8 cellular contexts compared by ENCODE assay signal in genomic region chr5:163437011-163437308, GRCh38. TPM values are rescaled to one million over a fixed set of nuclear protein-coding genes. Genes with fewer than 3 reads are reported as not detected.
A peak's percentile ranks its signal among the peaks of the same experiment; 100 is the strongest.
DNase-seq lines count a peak whose midpoint lies in the region; ATAC-seq, FAIRE-seq and TF ChIP-seq lines count a peak whose summit lies in the region.

No MANE protein-coding gene starts in this region.

- no peak for FAIRE-seq in K562 (lab: Jason Lieb, UNC)

- H3K9me1 ChIP-seq in K562 (ENCODE audit: control insufficient read depth, insufficient read depth, low read length) = no peaks in the 10 kb centered on the region

- TF ChIP-seq EP300 in K562 (IDR thresholded peaks at IDR 0.05; ENCODE audit: low read length) = no peak

- in situ Hi-C loops in K562 (cut with MboI) = no loop called here

- H3K18ac ChIP-seq in mesenchymal stem cell (ENCODE audit: low read depth in 1 of 2, low read length in 2 of 2) = no peak overlapping the region

- TF ChIP-seq CTCF in heart left ventricle (IDR thresholded peaks at IDR 0.05) (no peak), K562 (IDR thresholded peaks at IDR 0.05 in 2 of 3, conservative IDR thresholded peaks at IDR 0.05 in 1 of 3; ENCODE audit: insufficient read depth in 2 of 3, low read depth in 1 of 3, low read length in 3 of 3) (no peak), uterus (IDR thresholded peaks at IDR 0.05) (no peak)

- H3K9ac ChIP-seq in K562 (ENCODE audit: insufficient read depth in 1 of 2, low read depth in 2 of 2, low read length in 2 of 2) (peak overlapping the region in 1 of 2 experiments; percentile 77; a peak in 2 of 4 replicates), mesenchymal stem cell (ENCODE audit: low read length) (peak overlapping the region; percentile 99)

- DNase-seq in heart left ventricle (no peak), left ventricle myocardium superior (no peak), K562 (ENCODE audit: extremely low read depth in 1 of 4, low spot score in 3 of 4) (no peak), mesenchymal stem cell (no peak), uterus (no peak)
- no peak for DNase-seq in stimulated activated CD8-positive, alpha-beta memory T cell treated with anti-CD3 and anti-CD28 coated beads, Interleukin-4, amount 100 ng/mL, for 48 hours

- H3K36me3 ChIP-seq in heart left ventricle = peaks cover 0 to 25% (median 16%) of the 10 kb centered on the region in 9 donors
- H3K36me3 ChIP-seq in K562 (ENCODE audit: control insufficient read depth, insufficient read depth, low read length) = peaks cover 30% of the 10 kb centered on the region
- peaks cover 0 to 31% of the 10 kb centered on the region in 2 experiments for H3K36me3 ChIP-seq in mesenchymal stem cell (ENCODE audit: control insufficient read depth in 1 of 2, insufficient read depth in 2 of 2, low read depth in 1 of 2, low read length in 2 of 2)
- H3K36me3 ChIP-seq in uterus = no peaks in the 10 kb centered on the region

- no peak overlapping the region for H2BK5ac ChIP-seq in mesenchymal stem cell (ENCODE audit: low read depth, low read length, poor library complexity, severe bottlenecking)

- no peak overlapping the region for H2BK15ac ChIP-seq in mesenchymal stem cell (ENCODE audit: low read depth, poor library complexity, severe bottlenecking)

- no peak overlapping the region for H4K8ac ChIP-seq in mesenchymal stem cell (ENCODE audit: low read length)

- no peak overlapping the region for H4K91ac ChIP-seq in mesenchymal stem cell (ENCODE audit: low read length)

- TF ChIP-seq POLR2A in heart left ventricle (IDR thresholded peaks at IDR 0.05) (no peak), K562 (conservative IDR thresholded peaks at IDR 0.05) (peak; percentile 91), uterus (IDR thresholded peaks at IDR 0.05) (no peak)

- no peak overlapping the region for H3K14ac ChIP-seq in mesenchymal stem cell (ENCODE audit: low read length in 2 of 2)

- H2AK5ac ChIP-seq in mesenchymal stem cell (ENCODE audit: low read length, severe bottlenecking) = no peak overlapping the region

- no peak for ATAC-seq in heart left ventricle
- ATAC-seq in left ventricle myocardium superior = no peak
- no peak for ATAC-seq in K562
- ATAC-seq in GM21360 (IDR thresholded peaks at IDR 0.05; ENCODE audit: unreplicated experiment) = no peak
- ATAC-seq in HG03039 (IDR thresholded peaks at IDR 0.05; ENCODE audit: unreplicated experiment) = no peak

- H3K9me3 ChIP-seq in heart left ventricle (no peaks in the 10 kb centered on the region), K562 (replicated peaks; ENCODE audit: control insufficient read depth, insufficient read depth, low read depth, low read length) (no peaks in the 10 kb centered on the region), mesenchymal stem cell (ENCODE audit: control insufficient read depth, low read length) (no peaks in the 10 kb centered on the region), uterus (no peaks in the 10 kb centered on the region)

- 3 to 4% (median 4%) methylated on average over 6 of the region's 6 CpGs for WGBS in heart left ventricle, 4 donors
- 0% methylated on average over 4 of the region's 6 CpGs for WGBS in K562 (ENCODE audit: insufficient coverage, low coverage, missing lambda C conversion rate)
- 0% methylated on average over 5 of the region's 6 CpGs for WGBS in mesenchymal stem cell

- H3K4me3 ChIP-seq in heart left ventricle = peak overlapping the region; percentile 63 to 99 (median 88)
- H3K4me3 ChIP-seq in K562 = peak overlapping the region; percentile 71
- peak overlapping the region in 1 of 2 experiments; percentile 96 for H3K4me3 ChIP-seq in mesenchymal stem cell (ENCODE audit: insufficient read depth in 1 of 2, low read depth in 1 of 2, low read length in 2 of 2)
- peak overlapping the region; percentile 87 to 90 for H3K4me3 ChIP-seq in uterus

- intact Hi-C loops in heart left ventricle (cut with DNase I) = loop anchor here in 1 of 10 donors (1.0 kb wide), 1 partner anchor 68 kb away; the partner anchor contains the start of gene MAT2B
- intact Hi-C loops in left ventricle myocardium superior (cut with micrococcal nuclease) = no loop called here
- intact Hi-C loops in K562 (cut with micrococcal nuclease) = loop anchor here (1.0 to 5.0 kb wide), 3 partner anchors 22 to 920 kb away; no protein-coding TSS in a partner anchor
- intact Hi-C loops in uterus (cut with DNase I; ENCODE audit: low total_unique reads) = no loop called here

- POLR2A ChIA-PET in K562 (lab: Yijun Ruan, JAX) = interaction anchor here (0.8 to 9.0 kb wide), 5 partner anchors 10 to 95 kb away, joined by 3 to 126 read pairs (median 3); partner anchors contain the start of genes HMMR and NUDCD2

- no peak for TF ChIP-seq RAD21 in K562 (CRISPR knock-in tag; conservative IDR thresholded peaks at IDR 0.05 in 1 of 2, IDR thresholded peaks at IDR 0.05 in 1 of 2)

- H3K4ac ChIP-seq in mesenchymal stem cell (ENCODE audit: low read depth in 1 of 2, low read length in 2 of 2) = no peak overlapping the region

- H4K20me1 ChIP-seq in K562 (replicated peaks; ENCODE audit: control insufficient read depth, insufficient read depth, low read length) = peaks cover 12% of the 10 kb centered on the region

- H3K27me3 ChIP-seq in heart left ventricle (no peaks in the 10 kb centered on the region), K562 (ENCODE audit: control insufficient read depth in 2 of 2, insufficient read depth in 2 of 2, low read length in 2 of 2) (no peaks in the 10 kb centered on the region), mesenchymal stem cell (ENCODE audit: control insufficient read depth in 1 of 2, insufficient read depth in 1 of 2, low read length in 2 of 2) (no peaks in the 10 kb centered on the region), uterus (no peaks in the 10 kb centered on the region)

- no peak overlapping the region for H2BK120ac ChIP-seq in mesenchymal stem cell (ENCODE audit: low read depth, low read length)

- BruUV-seq in K562 (replicated peaks; lab: Mats Ljungman, UMichigan) = no TSS peak

- H3K4me1 ChIP-seq in heart left ventricle = peaks cover 0 to 54% (median 25%) of the 10 kb centered on the region in 12 donors
- peaks cover 3 to 33% of the 10 kb centered on the region in 2 experiments; a peak in 4 of 5 replicates for H3K4me1 ChIP-seq in K562 (replicated peaks in 1 of 2; ENCODE audit: control insufficient read depth in 2 of 2, insufficient read depth in 2 of 2, low read length in 2 of 2)
- no peaks in the 10 kb centered on the region for H3K4me1 ChIP-seq in mesenchymal stem cell (ENCODE audit: control insufficient read depth, insufficient read depth, low read depth, low read length)
- H3K4me1 ChIP-seq in uterus = peaks cover 0 to 4% of the 10 kb centered on the region in 2 donors

- CTCF ChIA-PET in K562 (lab: Yijun Ruan, JAX; ENCODE audit: low intra/inter-chr PET ratio) = interaction anchor here (1.2 kb wide), 1 partner anchor 14 kb away, joined by 3 read pairs; no protein-coding TSS in a partner anchor

- peak overlapping the region; percentile 48; the same call in 1 of the 2 replicates for H2AFZ ChIP-seq in K562 (ENCODE audit: low read depth, low read length)
- no peak overlapping the region for H2AFZ ChIP-seq in mesenchymal stem cell (ENCODE audit: low read depth, low read length)

- no peak overlapping the region for H3K23ac ChIP-seq in mesenchymal stem cell (ENCODE audit: low read length in 2 of 2)

- no peaks in the 10 kb centered on the region for H3K79me1 ChIP-seq in mesenchymal stem cell (replicated peaks; ENCODE audit: low read length, poor library complexity, severe bottlenecking)

- H3K4me2 ChIP-seq in K562 (ENCODE audit: insufficient read depth, low read length) (peak overlapping the region; percentile 68), mesenchymal stem cell (ENCODE audit: low read length, poor library complexity, severe bottlenecking) (peak overlapping the region; percentile 69)

- peaks cover 65% of the 10 kb centered on the region for H3K79me2 ChIP-seq in K562 (ENCODE audit: control insufficient read depth, insufficient read depth, low read length)

- no peak overlapping the region for H2BK12ac ChIP-seq in mesenchymal stem cell (ENCODE audit: low read length in 2 of 2)

- H3K27ac ChIP-seq in heart left ventricle (peak overlapping the region; percentile 27 to 95 (median 91)), K562 (ENCODE audit: extremely low read depth, low read depth, low read length) (peak overlapping the region; percentile 59; the same call in 2 of the 3 replicates), mesenchymal stem cell (ENCODE audit: low read length, poor library complexity, severe bottlenecking) (peak overlapping the region; percentile 60), uterus (peak overlapping the region; percentile 83 to 90)

RNA-seq across cellular contexts. Expression of gene CCNG1, which starts 0.4 kb away (rescaled TPM):
- 100 to 1,000 TPM in 1 of 9 donors, 10 to 100 TPM in 8; 52.3 to 109 (median 78.3) TPM for total RNA-seq in heart left ventricle
- 10 to 100 TPM; 45.5 to 65.3 TPM for polyA plus RNA-seq in heart left ventricle
- 85.4 TPM for total RNA-seq in left ventricle myocardium superior
- 46.7 and 153 TPM in 2 replicates for total RNA-seq in K562 (2011; cell fraction: chromatin; rRNA removed; ENCODE audit: low replicate concordance)
- 21.3 and 35.3 TPM in 2 replicates for total RNA-seq in K562 (2011; cell fraction: nucleolus; rRNA removed)
- 54.8 and 92.8 TPM in 2 replicates for total RNA-seq in K562 (2011; cell fraction: nucleoplasm; rRNA removed)
- 121 and 122 TPM in 2 replicates for total RNA-seq in K562 (2014; rRNA removed)
- total RNA-seq in K562 (2014; rRNA removed; fragmentation: Illumina TruSeq; extraction: Trizol) = 245 and 271 TPM in 2 replicates
- 238 and 259 TPM in 2 replicates for total RNA-seq in K562 (2015; rRNA removed; fragmentation: Illumina TruSeq; extraction: Trizol)
- 180 and 184 TPM in 2 replicates for total RNA-seq in K562 (2021)
- polyA plus RNA-seq in K562 (2011; rRNA removed) = 293 and 356 TPM in 2 replicates
- 37.8 and 116 TPM in 2 replicates for polyA plus RNA-seq in K562 (2011; cell fraction: cytosol; rRNA removed)
- 94.3 and 254 TPM in 2 replicates for polyA plus RNA-seq in K562 (2011; cell fraction: nucleus; rRNA removed)
- 171 and 344 TPM in 2 replicates for polyA plus RNA-seq in K562 (2012)
- polyA plus RNA-seq in K562 (2014; fragmentation: Illumina TruSeq; extraction: Trizol) = 184 and 217 TPM in 2 replicates
- polyA plus RNA-seq in K562 (2014; fragmentation: Nextera tagmentation; extraction: Ambion mirVana) = 100 to 1,000 TPM; 254 to 290 TPM
- 101 and 121 TPM in 2 replicates for polyA plus RNA-seq in K562 (2014; rRNA removed)
- polyA minus RNA-seq in K562 (2011; rRNA and poly(A)+ RNA removed) = 286 and 479 TPM in 2 replicates
- polyA minus RNA-seq in K562 (2011; cell fraction: cytosol; rRNA and poly(A)+ RNA removed) = 124 and 144 TPM in 2 replicates
- 29.1 and 78.5 TPM in 2 replicates for polyA minus RNA-seq in K562 (2011; cell fraction: nucleus; rRNA and poly(A)+ RNA removed)
- 162 TPM for polyA plus RNA-seq in mesenchymal stem cell (2013, experiment 1 of 2)
- polyA plus RNA-seq in mesenchymal stem cell (2013, experiment 2 of 2) = 165 TPM
- 100 to 1,000 TPM in 3 of 4 donors, 10 to 100 TPM in 1; 83.5 to 210 (median 141) TPM for total RNA-seq in uterus

RNA-seq across cellular contexts. Expression of gene NUDCD2, which starts 22.9 kb away (rescaled TPM):
- total RNA-seq in heart left ventricle (10 to 100 TPM in 7 of 9 donors, 1 to 10 TPM in 2; 1.6 to 17.1 (median 13.4) TPM), left ventricle myocardium superior (13.9 TPM), K562 (2014; rRNA removed) (25.9 and 43.5 TPM in 2 replicates), K562 (2014; rRNA removed; fragmentation: Illumina TruSeq; extraction: Trizol) (35.5 and 37.3 TPM in 2 replicates), K562 (2015; rRNA removed; fragmentation: Illumina TruSeq; extraction: Trizol) (52.0 and 52.3 TPM in 2 replicates), K562 (2021) (64.9 and 76.9 TPM in 2 replicates), uterus (10 to 100 TPM in 2 of 4 donors, 1 to 10 TPM in 2; 7.6 to 24.8 (median 9.8) TPM)
- polyA plus RNA-seq in heart left ventricle (1 to 10 TPM; 3.8 to 5.7 TPM), K562 (2011; rRNA removed) (44.1 and 51.8 TPM in 2 replicates), K562 (2014; fragmentation: Illumina TruSeq; extraction: Trizol) (32.5 and 50.4 TPM in 2 replicates), K562 (2014; fragmentation: Nextera tagmentation; extraction: Ambion mirVana) (10 to 100 TPM; 14.6 to 22.5 TPM), K562 (2014; rRNA removed) (29.1 and 38.4 TPM in 2 replicates)
- 18.1 and 50.6 TPM in 2 replicates for total RNA-seq in K562 (2011; cell fraction: chromatin; rRNA removed; ENCODE audit: low replicate concordance)
- total RNA-seq in K562 (2011; cell fraction: nucleolus; rRNA removed) = 20.3 and 22.2 TPM in 2 replicates
- total RNA-seq in K562 (2011; cell fraction: nucleoplasm; rRNA removed) = 44.2 and 69.5 TPM in 2 replicates
- 5.7 and 14.6 TPM in 2 replicates for polyA plus RNA-seq in K562 (2011; cell fraction: cytosol; rRNA removed)
- 17.8 and 23.6 TPM in 2 replicates for polyA plus RNA-seq in K562 (2011; cell fraction: nucleus; rRNA removed)
- polyA plus RNA-seq in K562 (2012) = 34.9 and 46.6 TPM in 2 replicates
- polyA minus RNA-seq in K562 (2011; rRNA and poly(A)+ RNA removed) = 22.7 and 29.5 TPM in 2 replicates
- 8.8 and 13.9 TPM in 2 replicates for polyA minus RNA-seq in K562 (2011; cell fraction: cytosol; rRNA and poly(A)+ RNA removed)
- polyA minus RNA-seq in K562 (2011; cell fraction: nucleus; rRNA and poly(A)+ RNA removed) = 19.5 and 47.7 TPM in 2 replicates
- polyA plus RNA-seq in mesenchymal stem cell (2013, experiment 1 of 2) = 9.8 TPM
- polyA plus RNA-seq in mesenchymal stem cell (2013, experiment 2 of 2) = 10.9 TPM

RNA-seq across cellular contexts. Expression of gene HMMR, which starts 23.5 kb away (rescaled TPM):
- total RNA-seq in heart left ventricle (1 to 10 TPM in 5 of 9 donors, under 1 TPM in 3, not detected in 1; 0.47 to 6.6 (median 1.3) TPM), left ventricle myocardium superior (0.72 TPM), K562 (2014; rRNA removed) (69.9 and 90.8 TPM in 2 replicates), K562 (2014; rRNA removed; fragmentation: Illumina TruSeq; extraction: Trizol) (133 and 155 TPM in 2 replicates), K562 (2015; rRNA removed; fragmentation: Illumina TruSeq; extraction: Trizol) (102 and 107 TPM in 2 replicates), K562 (2021) (73.8 and 74.9 TPM in 2 replicates), uterus (10 to 100 TPM in 1 of 4 donors, not detected in 3; 13.8 TPM)
- polyA plus RNA-seq in heart left ventricle (under 1 TPM; 0.15 to 0.50 TPM), K562 (2011; rRNA removed) (54.0 and 90.8 TPM in 2 replicates), K562 (2014; fragmentation: Illumina TruSeq; extraction: Trizol) (90.0 and 123 TPM in 2 replicates), K562 (2014; fragmentation: Nextera tagmentation; extraction: Ambion mirVana) (10 to 100 TPM; 81.7 to 86.0 TPM), K562 (2014; rRNA removed) (71.5 and 81.0 TPM in 2 replicates)
- total RNA-seq in K562 (2011; cell fraction: chromatin; rRNA removed; ENCODE audit: low replicate concordance) = 19.9 and 66.6 TPM in 2 replicates
- total RNA-seq in K562 (2011; cell fraction: nucleolus; rRNA removed) = 9.0 and 11.3 TPM in 2 replicates
- total RNA-seq in K562 (2011; cell fraction: nucleoplasm; rRNA removed) = 24.3 and 29.8 TPM in 2 replicates
- 8.2 and 22.0 TPM in 2 replicates for polyA plus RNA-seq in K562 (2011; cell fraction: cytosol; rRNA removed)
- 13.8 and 18.3 TPM in 2 replicates for polyA plus RNA-seq in K562 (2011; cell fraction: nucleus; rRNA removed)
- polyA plus RNA-seq in K562 (2012) = 63.8 and 71.3 TPM in 2 replicates
- 83.0 and 83.6 TPM in 2 replicates for polyA minus RNA-seq in K562 (2011; rRNA and poly(A)+ RNA removed)
- polyA minus RNA-seq in K562 (2011; cell fraction: cytosol; rRNA and poly(A)+ RNA removed) = 30.4 and 37.2 TPM in 2 replicates
- 14.5 and 29.0 TPM in 2 replicates for polyA minus RNA-seq in K562 (2011; cell fraction: nucleus; rRNA and poly(A)+ RNA removed)
- 4.8 TPM for polyA plus RNA-seq in mesenchymal stem cell (2013, experiment 1 of 2)
- 4.5 TPM for polyA plus RNA-seq in mesenchymal stem cell (2013, experiment 2 of 2)
